8 cellular contexts compared by ENCODE assay signal in the genomic region with DNA sequence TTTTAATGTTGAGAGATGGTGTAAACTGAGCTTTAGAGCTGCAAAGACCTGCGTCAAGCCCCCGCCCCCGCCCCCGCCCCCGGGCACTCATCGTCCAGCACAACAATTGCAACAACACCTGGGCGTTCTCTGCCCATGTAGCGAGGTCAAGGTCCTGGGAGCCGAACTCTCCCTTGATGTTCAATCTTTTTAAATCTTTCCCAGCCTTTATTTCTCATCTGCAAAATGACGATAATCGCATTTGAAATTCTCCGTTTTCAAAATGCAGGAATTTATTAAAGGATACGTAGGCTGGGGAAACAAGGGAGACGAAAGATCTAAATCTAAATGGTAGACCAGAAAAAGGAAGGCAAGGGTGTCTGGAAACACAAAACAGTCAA. TPM values are rescaled to one million over a fixed set of nuclear protein-coding genes. Genes with fewer than 3 reads are reported as not detected.
DNase-seq lines count a peak whose midpoint lies in the region; ATAC-seq and TF ChIP-seq lines count a peak whose summit lies in the region.

No MANE protein-coding gene starts in this region.

- peak overlapping the region; percentile 46 to 94 (median 64) for H3K4me3 ChIP-seq in adrenal gland

- H3K36me3 ChIP-seq in adrenal gland (replicated peaks in 1 of 2): no peaks in the 10 kb centered on the region

- no peaks in the 10 kb centered on the region for H3K9me3 ChIP-seq in adrenal gland (replicated peaks in 1 of 3)

- no peak for DNase-seq in Right ventricle myocardium superior
- DNase-seq in cardiac septum (ENCODE audit: low spot score): no peak
- DNase-seq in HT1080 (ENCODE audit: low read depth): peak; percentile 32
- peak; percentile 46 to 75 (median 53) for DNase-seq in adrenal gland
- DNase-seq in iPS-NIHi11 (ENCODE audit: low spot score): peak; percentile 61
- DNase-seq in stimulated activated naive CD8-positive, alpha-beta T cell treated with anti-CD3 and anti-CD28 coated beads, Interleukin-15, Interleukin-2, amounts not matched to agents 100 U/mL and 50 U/mL, for 24 hours: peak; percentile 17
- no peak for DNase-seq in GF-D8 (lab: John Stamatoyannopoulos, UW)
- DNase-seq in inferior parietal cortex (ENCODE audit: extremely low spot score): no peak

- no peak for TF ChIP-seq CTCF in adrenal gland (IDR thresholded peaks at IDR 0.05)

- no peak for TF ChIP-seq POLR2A in adrenal gland (IDR thresholded peaks at IDR 0.05)

- peak; percentile 21 for ATAC-seq in Right ventricle myocardium superior (ENCODE audit: poor library complexity)
- ATAC-seq in stimulated activated naive CD8-positive, alpha-beta T cell treated with anti-CD3 and anti-CD28 coated beads, Interleukin-15, Interleukin-2, amounts not matched to agents 100 U/mL and 50 U/mL, for 24 hours: no peak

- H3K27ac ChIP-seq in adrenal gland: peak overlapping the region; percentile 78 to 90 (median 84)

- peaks cover 17 to 33% of the 10 kb centered on the region in 2 donors for H3K4me1 ChIP-seq in adrenal gland (replicated peaks in 1 of 2)

- 0 to 1% (median 0%) methylated on average over 14 of the region's 14 CpGs for WGBS in adrenal gland, 4 donors

- intact Hi-C loops in Right ventricle myocardium superior (cut with DNase I) (loop anchor here (10.0 kb wide), 1 partner anchor 122 kb away; the partner anchor contains the start of gene KLHL2), cardiac septum (cut with DNase I) (loop anchor here (1.0 to 5.0 kb wide), 3 partner anchors 119 to 215 kb away; partner anchors contain the start of gene TMEM192), adrenal gland (cut with DNase I) (loop anchor here (10.0 kb wide), 1 partner anchor 122 kb away; the partner anchor contains the start of gene KLHL2 (in 2 of the 2))

- H3K27me3 ChIP-seq in adrenal gland: no peaks in the 10 kb centered on the region

RNA-seq across cellular contexts. Expression of gene MSMO1, which starts 0.6 kb away (rescaled TPM):
- total RNA-seq in Right ventricle myocardium superior: 6.2 TPM
- total RNA-seq in cardiac septum: 19.8 TPM
- 117 and 178 TPM in 2 replicates for total RNA-seq in HT1080 (2014; rRNA removed; shearing (Covaris generic))
- 113 and 133 TPM in 2 replicates for polyA plus RNA-seq in HT1080 (2015; cell fraction: cytosol; rRNA removed)
- 146 and 158 TPM in 2 replicates for polyA plus RNA-seq in HT1080 (2015; cell fraction: nucleus; rRNA removed)
- 100 to 1,000 TPM in 2 of 8 donors, 10 to 100 TPM in 6; 41.9 to 663 (median 56.6) TPM for total RNA-seq in adrenal gland
- 1,000 to 10,000 TPM in 1 of 3 donors, 10 to 100 TPM in 1, 1 to 10 TPM in 1; 9.3 to 1,372 (median 42.9) TPM for polyA plus RNA-seq in adrenal gland

RNA-seq across cellular contexts. Expression of gene CPE, which starts 52.0 kb away (rescaled TPM):
- total RNA-seq in Right ventricle myocardium superior: 49.7 TPM
- 43.5 TPM for total RNA-seq in cardiac septum
- total RNA-seq in HT1080 (2014; rRNA removed; shearing (Covaris generic)): 9.3 and 11.4 TPM in 2 replicates
- polyA plus RNA-seq in HT1080 (2015; cell fraction: cytosol; rRNA removed): 10.6 and 12.2 TPM in 2 replicates
- 12.7 and 13.3 TPM in 2 replicates for polyA plus RNA-seq in HT1080 (2015; cell fraction: nucleus; rRNA removed)
- total RNA-seq in adrenal gland: 100 to 1,000 TPM in 4 of 8 donors, 10 to 100 TPM in 4; 24.8 to 159 (median 117) TPM
- polyA plus RNA-seq in adrenal gland: 100 to 1,000 TPM in 1 of 3 donors, 10 to 100 TPM in 2; 40.2 to 152 (median 46.6) TPM

Comparison
In these comparisons a context has a peak if more than half of its experiments do, and no peak if none do; other contexts are left out.
1. DNase-seq: peak in HT1080 (single experiment), adrenal gland (7 of 7), iPS-NIHi11 (single experiment) and stimulated activated naive CD8-positive, alpha-beta T cell treated with anti-CD3 and anti-CD28 coated beads, Interleukin-15, Interleukin-2, amounts not matched to agents 100 U/mL and 50 U/mL, for 24 hours (single experiment); none in Right ventricle myocardium superior (single experiment), cardiac septum (single experiment), GF-D8 (single experiment) and inferior parietal cortex (single experiment).